ENCODE assay signal across 3 cellular contexts in the genomic region with DNA sequence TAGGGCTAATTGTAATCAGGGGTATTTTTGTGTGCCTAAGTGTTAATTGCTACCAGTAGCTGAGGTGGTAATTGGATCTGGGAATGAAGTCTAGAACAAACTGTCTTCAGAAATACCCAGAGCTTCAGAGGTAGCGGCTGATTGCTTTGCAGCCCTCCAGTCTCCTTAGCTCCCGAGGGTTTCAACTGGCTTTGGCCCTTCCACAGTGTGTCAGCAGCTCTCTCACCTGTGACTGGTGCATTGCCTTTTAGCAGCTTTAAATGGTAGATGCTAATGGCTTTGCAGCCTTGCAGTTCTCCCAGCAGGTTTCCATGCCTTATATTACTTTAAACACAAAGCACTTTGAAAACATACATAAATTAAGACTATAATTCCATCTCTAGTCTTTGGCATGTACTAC.
TF ChIP-seq lines count a peak whose summit lies in the region.

No MANE protein-coding gene starts in this region.

TF ChIP-seq in GM23338, 12 proteins besides CTCF, POLR2A, EP300 and RAD21:
- TF ChIP-seq EZH2 (IDR thresholded peaks at IDR 0.05; ENCODE audit: low read depth, unreplicated experiment): no peak
- no peak for TF ChIP-seq CREB1 (CRISPR knock-in tag; IDR thresholded peaks at IDR 0.05; ENCODE audit: low read depth)

TF ChIP-seq in neural cell, 6 proteins besides CTCF, POLR2A, EP300 and RAD21:
- TF ChIP-seq POLR2AphosphoS5 (IDR thresholded peaks at IDR 0.05): peak; percentile 46
- TF ChIP-seq SMC3 (conservative IDR thresholded peaks at IDR 0.05; ENCODE audit: poor library complexity): no peak
- TF ChIP-seq TAF1 (IDR thresholded peaks at IDR 0.05; ENCODE audit: low read depth): no peak

TF ChIP-seq in SK-N-SH treated with all-trans-retinoic acid at 6 μM for 48 hours, 23 proteins besides CTCF, POLR2A, EP300 and RAD21:
- no peak for TF ChIP-seq TOX (CRISPR knock-in tag; IDR thresholded peaks at IDR 0.05; ENCODE audit: borderline replicate concordance)
